24 cellular contexts compared by ENCODE assay signal in genomic region chr10:80702143-80702542, GRCh38.
DNase-seq lines count a peak whose midpoint lies in the region; ATAC-seq and TF ChIP-seq lines count a peak whose summit lies in the region.
"Had no signal": no experiment of that assay in that cellular context is flagged by ENCODE, and none has a peak within 500 bp of the region (broad histone marks: within the 10 kb centered on the region; RNA-seq: fewer than 3 reads in every experiment).

No MANE protein-coding gene starts in this region.

- H3K36me3 Mint-ChIP-seq in brain: no peaks in the 10 kb centered on the region
- H3K36me3 Mint-ChIP-seq: naive thymus-derived CD8-positive, alpha-beta T cell; stimulated activated memory B cell treated with anti-CD40 and anti-IgM and Interleukin-4, amounts not matched to agents 10 μg/mL and 1 μg/mL and 100 μg/mL, for 72 hours had no signal

- peaks cover 50% of the 10 kb centered on the region for H3K4me1 Mint-ChIP-seq in brain
- H3K4me1 Mint-ChIP-seq: activated naive CD8-positive, alpha-beta T cell treated with anti-CD3 and anti-CD28 coated beads, Interleukin-2, amount 50 U/mL, for 24 hours had no signal

- no peak for ATAC-seq in HG02870 (IDR thresholded peaks at IDR 0.05; ENCODE audit: unreplicated experiment)
- ATAC-seq: activated naive CD8-positive, alpha-beta T cell treated with anti-CD3 and anti-CD28 coated beads, Interleukin-2, amount 50 U/mL, for 24 hours; esophagus mucosa; lower lobe of right lung; naive thymus-derived CD8-positive, alpha-beta T cell; stimulated activated memory B cell treated with anti-CD40 and anti-IgM and Interleukin-4, amounts not matched to agents 10 μg/mL and 1 μg/mL and 100 μg/mL, for 72 hours had no signal

- in situ Hi-C loops in KBM-7 (cut with MboI; ENCODE audit: low pct_unique_long_range_greater_than_20kb, low sequenced_read_pairs): no loop called here

- no peak for TF ChIP-seq CTCF in brain (conservative IDR thresholded peaks at IDR 0.05)

- H3K9me3 Mint-ChIP-seq in brain: peaks cover 0 to 4% (median 0%) of the 10 kb centered on the region in 5 experiments
- H3K9me3 Mint-ChIP-seq: activated naive CD8-positive, alpha-beta T cell treated with anti-CD3 and anti-CD28 coated beads, Interleukin-2, amount 50 U/mL, for 24 hours; CD4-positive, alpha-beta T cell; H9 had no signal

- peak overlapping the region in 1 of 5 experiments; percentile 41 for H3K4me3 Mint-ChIP-seq in brain
- H3K4me3 Mint-ChIP-seq: activated naive CD8-positive, alpha-beta T cell treated with anti-CD3 and anti-CD28 coated beads, Interleukin-2, amount 50 U/mL, for 24 hours; CD4-positive, alpha-beta T cell; H9; IgD-negative memory B cell; naive thymus-derived CD8-positive, alpha-beta T cell; stimulated activated memory B cell treated with anti-CD40 and anti-IgM and Interleukin-4, amounts not matched to agents 10 μg/mL and 1 μg/mL and 100 μg/mL, for 72 hours had no signal

- H3K27ac Mint-ChIP-seq in brain: peak overlapping the region; percentile 1 to 83 (median 58)
- H3K27ac Mint-ChIP-seq: activated naive CD8-positive, alpha-beta T cell treated with anti-CD3 and anti-CD28 coated beads, Interleukin-2, amount 50 U/mL, for 24 hours; CD4-positive, alpha-beta T cell; H9; IgD-negative memory B cell; naive thymus-derived CD8-positive, alpha-beta T cell; stimulated activated memory B cell treated with anti-CD40 and anti-IgM and Interleukin-4, amounts not matched to agents 10 μg/mL and 1 μg/mL and 100 μg/mL, for 72 hours had no signal

- DNase-seq in Ammon's horn (ENCODE audit: low spot score) (peak; percentile 48), KBM-7 (peak; percentile 4), myocyte (ENCODE audit: low read depth) (peak; percentile 14), HuH-7.5 (ENCODE audit: low spot score) (no peak), DMS 273 (lab: John Stamatoyannopoulos, UW; ENCODE audit: unreplicated experiment) (no peak)
- no peak for DNase-seq in stimulated activated naive CD4-positive, alpha-beta T cell (lab: John Stamatoyannopoulos, UW)
- DNase-seq: ACHN; activated CD4-positive, alpha-beta T cell treated with anti-CD3 and anti-CD28 coated beads for 1 hour; activated naive CD8-positive, alpha-beta T cell treated with anti-CD3 and anti-CD28 coated beads, Interleukin-2, amount 50 U/mL, for 24 hours; CD4-positive, alpha-beta T cell; effector CD4-positive, alpha-beta T cell; H9; lower lobe of right lung; naive thymus-derived CD8-positive, alpha-beta T cell; NCI-H1092; PC-9; stimulated activated CD4-positive, alpha-beta T cell treated with anti-CD3 and anti-CD28 coated beads, Interleukin-15, amount 100 ng/mL, for 24 hours; T-helper 9 cell; tibial artery had no signal

- peaks cover 10% of the 10 kb centered on the region for H3K27me3 Mint-ChIP-seq in brain
- H3K27me3 Mint-ChIP-seq: activated naive CD8-positive, alpha-beta T cell treated with anti-CD3 and anti-CD28 coated beads, Interleukin-2, amount 50 U/mL, for 24 hours; CD4-positive, alpha-beta T cell had no signal

Comparison
In these comparisons a context has a peak if more than half of its experiments do, and no peak if none do; other contexts are left out.
1. DNase-seq: peak in Ammon's horn (single experiment), KBM-7 (single experiment) and myocyte (single experiment); none in HuH-7.5 (single experiment), stimulated activated naive CD4-positive, alpha-beta T cell (0 of 6) and DMS 273 (single experiment).